17 cellular contexts compared by ENCODE assay signal in genomic region chr10:3992374-3993178, GRCh38.
DNase-seq lines count a peak whose midpoint lies in the region; ATAC-seq and TF ChIP-seq lines count a peak whose summit lies in the region.
"Had no signal": no experiment of that assay in that cellular context is flagged by ENCODE, and none has a peak within 500 bp of the region (broad histone marks: within the 10 kb centered on the region; RNA-seq: fewer than 3 reads in every experiment).

No MANE protein-coding gene starts in this region.

- H3K9ac ChIP-seq in trophoblast cell (ENCODE audit: low read length) = peak overlapping the region; percentile 35

- H3K27me3 Mint-ChIP-seq in activated T-cell treated with anti-CD3 and anti-CD28 coated beads, Interleukin-2, amount 50 U/mL, for 4 hours (ENCODE audit: low read depth) = no peaks in the 10 kb centered on the region

- no peaks in the 10 kb centered on the region for H3K9me3 ChIP-seq in HEK293 (ENCODE audit: control insufficient read depth, insufficient read depth, low read depth, low read length)
- H3K9me3 ChIP-seq in trophoblast cell (ENCODE audit: insufficient read depth, low read depth, low read length) = no peaks in the 10 kb centered on the region
- H3K9me3 ChIP-seq: SJSA1 had no signal

- H3K27me3 ChIP-seq in trophoblast cell (ENCODE audit: insufficient read depth, low read length) = no peaks in the 10 kb centered on the region
- H3K27me3 ChIP-seq: SJSA1 had no signal

- no peaks in the 10 kb centered on the region for H3K79me2 ChIP-seq in trophoblast cell (ENCODE audit: control insufficient read depth, insufficient read depth, low read length, poor library complexity)

- DNase-seq in amniotic epithelial cell (ENCODE audit: low read depth) = peak; percentile 37
- DNase-seq in left kidney (ENCODE audit: low read depth, low spot score) = peak; percentile 72
- DNase-seq in trophoblast cell = peak; percentile 69 to 74
- no peak for DNase-seq in GDM1 (lab: John Stamatoyannopoulos, UW)
- no peak for DNase-seq in activated T-cell treated with anti-CD3 and anti-CD28 coated beads, Interleukin-2, amount 50 U/mL, for 4 hours
- no peak for DNase-seq in Kasumi-1 (lab: John Stamatoyannopoulos, UW)
- DNase-seq: Calu3, DMS79 treated with DMSO at 0.1 percent for 48 hours, GF-D8, GOT3, HFFc6, NCI-H2029, NCI-H524 had no signal

- H3K4me1 ChIP-seq in HEK293 (ENCODE audit: control insufficient read depth, insufficient read depth, low read length) = no peaks in the 10 kb centered on the region
- H3K4me1 ChIP-seq in trophoblast cell (ENCODE audit: control insufficient read depth in 1 of 2, insufficient read depth in 2 of 2, low read length in 2 of 2) = peaks cover 24 to 28% of the 10 kb centered on the region in 2 experiments

- peak overlapping the region; percentile 80 for H2BK5ac ChIP-seq in trophoblast cell (ENCODE audit: low read depth, low read length, poor library complexity)

- H4K8ac ChIP-seq in trophoblast cell (ENCODE audit: low read depth, low read length) = peak overlapping the region; percentile 76

- H4K91ac ChIP-seq in trophoblast cell (ENCODE audit: low read depth, low read length) = peak overlapping the region; percentile 87

- H3K36me3 Mint-ChIP-seq in activated T-cell treated with anti-CD3 and anti-CD28 coated beads, Interleukin-2, amount 50 U/mL, for 4 hours (ENCODE audit: insufficient read depth) = no peaks in the 10 kb centered on the region
- H3K36me3 Mint-ChIP-seq: CD14-positive monocyte had no signal

- POLR2A ChIA-PET in HEK293 (lab: Yijun Ruan, JAX) = no interaction called here

- no peak overlapping the region for H3K23ac ChIP-seq in trophoblast cell (ENCODE audit: low read length)

- H3K27ac ChIP-seq in HEK293 (ENCODE audit: extremely low read depth, low read depth, low read length) = no peak overlapping the region
- peak overlapping the region; percentile 84 for H3K27ac ChIP-seq in trophoblast cell (ENCODE audit: low read depth, low read length)
- H3K27ac ChIP-seq: SJSA1 had no signal

- CTCF ChIA-PET in HEK293 (lab: Yijun Ruan, JAX) = no interaction called here

- H3K4me2 ChIP-seq in trophoblast cell (ENCODE audit: low read length) = peak overlapping the region; percentile 49

- no peak for ATAC-seq in GM18517 (IDR thresholded peaks at IDR 0.05; ENCODE audit: unreplicated experiment)
- ATAC-seq in activated T-cell treated with anti-CD3 and anti-CD28 coated beads, Interleukin-2, amount 50 U/mL, for 4 hours = no peak

- peak overlapping the region; percentile 46 for H3K14ac ChIP-seq in trophoblast cell (ENCODE audit: low read length)

- H4K12ac ChIP-seq in trophoblast cell (ENCODE audit: low read depth, low read length) = no peak overlapping the region

- H3K4me1 Mint-ChIP-seq in activated T-cell treated with anti-CD3 and anti-CD28 coated beads, Interleukin-2, amount 50 U/mL, for 4 hours (ENCODE audit: low read depth) = peaks cover 4% of the 10 kb centered on the region

- H3K18ac ChIP-seq in trophoblast cell (ENCODE audit: low read length) = peak overlapping the region; percentile 33

- H3K4me3 Mint-ChIP-seq in activated T-cell treated with anti-CD3 and anti-CD28 coated beads, Interleukin-2, amount 50 U/mL, for 4 hours = no peak overlapping the region
- H3K4me3 Mint-ChIP-seq: CD14-positive monocyte, HFFc6 had no signal

- H3K9me3 Mint-ChIP-seq in activated T-cell treated with anti-CD3 and anti-CD28 coated beads, Interleukin-2, amount 50 U/mL, for 4 hours = no peaks in the 10 kb centered on the region
- H3K9me3 Mint-ChIP-seq: HFFc6 had no signal

- TF ChIP-seq CTCF in HEK293 (tag by site-specific recombination; IDR thresholded peaks at IDR 0.05) = no peak

- WGBS in trophoblast cell (ENCODE audit: extremely low coverage, insufficient coverage, insufficient read length) = 100% methylated on average over 1 of the region's 16 CpGs

- H3K4me3 ChIP-seq in HEK293 (ENCODE audit: low read depth, low read length) = no peak overlapping the region
- H3K4me3 ChIP-seq in trophoblast cell (ENCODE audit: low read depth, low read length) = no peak overlapping the region
- H3K4me3 ChIP-seq: SJSA1 had no signal

- H3K79me1 ChIP-seq in trophoblast cell (ENCODE audit: low read length) = peaks cover 23% of the 10 kb centered on the region

- no peaks in the 10 kb centered on the region for H3K36me3 ChIP-seq in HEK293 (ENCODE audit: control insufficient read depth in 2 of 2, insufficient read depth in 1 of 2, low read length in 2 of 2)
- peaks cover 0 to 2% of the 10 kb centered on the region in 2 experiments for H3K36me3 ChIP-seq in trophoblast cell (ENCODE audit: control insufficient read depth in 1 of 2, insufficient read depth in 2 of 2, low read length in 2 of 2)
- H3K36me3 ChIP-seq: SJSA1 had no signal

- no peak overlapping the region for H2AK5ac ChIP-seq in trophoblast cell (ENCODE audit: low read length)

- peak overlapping the region; percentile 29 for H3K4ac ChIP-seq in trophoblast cell (ENCODE audit: low read depth, low read length)

- H2AFZ ChIP-seq in trophoblast cell (ENCODE audit: insufficient read depth, low read length, poor library complexity) = no peak overlapping the region

- H2BK12ac ChIP-seq in trophoblast cell (ENCODE audit: low read length) = peak overlapping the region; percentile 81

- peak overlapping the region; percentile 77 for H2BK120ac ChIP-seq in trophoblast cell (ENCODE audit: insufficient read depth, low read length, poor library complexity)

TF ChIP-seq in HEK293, 187 proteins besides CTCF, POLR2A, EP300 and RAD21:
- TF ChIP-seq KLF1 (tag by site-specific recombination; IDR thresholded peaks at IDR 0.05) (no peak), ZIC2 (tag by site-specific recombination; IDR thresholded peaks at IDR 0.05) (no peak), ZNF223 (tag by site-specific recombination; IDR thresholded peaks at IDR 0.05) (no peak), BCL11B (tag by site-specific recombination; IDR thresholded peaks at IDR 0.05; ENCODE audit: low read depth) (no peak), ZFHX2 (tag by site-specific recombination; conservative IDR thresholded peaks at IDR 0.05) (peak; percentile 71), EGR2 (tag by site-specific recombination; IDR thresholded peaks at IDR 0.05; ENCODE audit: low read depth) (peak; percentile 69)
- TF ChIP-seq, protein P1, sequence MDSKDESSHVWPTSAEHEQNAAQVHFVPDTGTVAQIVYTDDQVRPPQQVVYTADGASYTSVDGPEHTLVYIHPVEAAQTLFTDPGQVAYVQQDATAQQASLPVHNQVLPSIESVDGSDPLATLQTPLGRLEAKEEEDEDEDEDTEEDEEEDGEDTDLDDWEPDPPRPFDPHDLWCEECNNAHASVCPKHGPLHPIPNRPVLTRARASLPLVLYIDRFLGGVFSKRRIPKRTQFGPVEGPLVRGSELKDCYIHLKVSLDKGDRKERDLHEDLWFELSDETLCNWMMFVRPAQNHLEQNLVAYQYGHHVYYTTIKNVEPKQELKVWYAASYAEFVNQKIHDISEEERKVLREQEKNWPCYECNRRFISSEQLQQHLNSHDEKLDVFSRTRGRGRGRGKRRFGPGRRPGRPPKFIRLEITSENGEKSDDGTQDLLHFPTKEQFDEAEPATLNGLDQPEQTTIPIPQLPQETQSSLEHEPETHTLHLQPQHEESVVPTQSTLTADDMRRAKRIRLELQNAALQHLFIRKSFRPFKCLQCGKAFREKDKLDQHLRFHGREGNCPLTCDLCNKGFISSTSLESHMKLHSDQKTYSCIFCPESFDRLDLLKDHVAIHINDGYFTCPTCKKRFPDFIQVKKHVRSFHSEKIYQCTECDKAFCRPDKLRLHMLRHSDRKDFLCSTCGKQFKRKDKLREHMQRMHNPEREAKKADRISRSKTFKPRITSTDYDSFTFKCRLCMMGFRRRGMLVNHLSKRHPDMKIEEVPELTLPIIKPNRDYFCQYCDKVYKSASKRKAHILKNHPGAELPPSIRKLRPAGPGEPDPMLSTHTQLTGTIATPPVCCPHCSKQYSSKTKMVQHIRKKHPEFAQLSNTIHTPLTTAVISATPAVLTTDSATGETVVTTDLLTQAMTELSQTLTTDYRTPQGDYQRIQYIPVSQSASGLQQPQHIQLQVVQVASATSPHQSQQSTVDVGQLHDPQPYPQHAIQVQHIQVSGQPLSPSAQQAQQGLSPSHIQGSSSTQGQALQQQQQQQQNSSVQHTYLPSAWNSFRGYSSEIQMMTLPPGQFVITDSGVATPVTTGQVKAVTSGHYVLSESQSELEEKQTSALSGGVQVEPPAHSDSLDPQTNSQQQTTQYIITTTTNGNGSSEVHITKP (tag by site-specific recombination; IDR thresholded peaks at IDR 0.05) = no peak

Comparison
In these comparisons a context has a peak if more than half of its experiments do, and no peak if none do; other contexts are left out.
1. DNase-seq: peak in amniotic epithelial cell (single experiment), left kidney (single experiment) and trophoblast cell (2 of 2); none in GDM1 (single experiment), activated T-cell treated with anti-CD3 and anti-CD28 coated beads, Interleukin-2, amount 50 U/mL, for 4 hours (single experiment) and Kasumi-1 (0 of 2).